Comparison of ENCODE assay signal across 18 cellular contexts in the genomic region with DNA sequence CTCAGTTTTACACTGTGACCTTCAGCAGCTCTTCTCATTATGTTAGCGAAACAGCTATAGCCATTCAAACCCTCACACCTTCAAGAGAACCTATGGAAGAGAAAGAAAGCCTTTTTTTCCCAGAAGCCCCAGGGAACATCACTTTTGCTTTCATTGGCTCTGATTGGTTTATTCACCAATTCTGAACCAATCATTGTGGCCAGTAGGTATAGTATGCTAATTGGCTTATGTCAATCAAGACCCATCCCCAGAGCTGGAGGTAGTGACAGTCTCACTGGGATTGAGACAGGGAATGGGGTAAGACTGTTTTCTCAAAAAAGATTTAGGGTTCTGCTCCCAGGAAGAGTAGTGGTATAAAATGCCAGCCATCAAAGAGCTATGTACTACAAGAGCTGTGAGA.
DNase-seq lines count a peak whose midpoint lies in the region; TF ChIP-seq lines count a peak whose summit lies in the region.
"Had no signal": no experiment of that assay in that cellular context is flagged by ENCODE, and none has a peak within 500 bp of the region (broad histone marks: within the 10 kb centered on the region; RNA-seq: fewer than 3 reads in every experiment).

No MANE protein-coding gene starts in this region.

- no peaks in the 10 kb centered on the region for H3K9me3 Mint-ChIP-seq in nephron progenitor cell
- H3K9me3 Mint-ChIP-seq: CD8-positive, alpha-beta memory T cell had no signal

- peak overlapping the region; percentile 21 for H3K27ac Mint-ChIP-seq in nephron progenitor cell
- H3K27ac Mint-ChIP-seq: CD8-positive, alpha-beta memory T cell had no signal

- H3K36me3 Mint-ChIP-seq in nephron progenitor cell (ENCODE audit: low read depth), result peaks cover 61% of the 10 kb centered on the region

- H3K27me3 Mint-ChIP-seq in nephron progenitor cell (ENCODE audit: low read depth, poor library complexity), result no peaks in the 10 kb centered on the region
- H3K27me3 Mint-ChIP-seq: CD8-positive, alpha-beta memory T cell had no signal

- no peaks in the 10 kb centered on the region; the same call in 1 of the 2 replicates for H3K36me3 ChIP-seq in H7 (replicated peaks; ENCODE audit: control insufficient read depth, insufficient read depth, low read length)

- in situ Hi-C loops in SK-MEL-5 (cut with HindIII; ENCODE audit: low pct_unique_long_range_greater_than_20kb, low sequenced_read_pairs), result no loop called here

- no peak for TF ChIP-seq CTCF in nephron progenitor cell (IDR thresholded peaks at IDR 0.05)

- no peaks in the 10 kb centered on the region for H3K4me1 Mint-ChIP-seq in nephron progenitor cell
- H3K4me1 Mint-ChIP-seq: CD8-positive, alpha-beta memory T cell had no signal

- H3K27me3 ChIP-seq in H7 (ENCODE audit: control insufficient read depth, insufficient read depth, low read length), result no peaks in the 10 kb centered on the region
- H3K27me3 ChIP-seq: BLaER1 had no signal

- no peak overlapping the region for H3K4me3 Mint-ChIP-seq in nephron progenitor cell
- H3K4me3 Mint-ChIP-seq: CD8-positive, alpha-beta memory T cell had no signal

- DNase-seq in NCI-H82 (lab: John Stamatoyannopoulos, UW) (peak; percentile 27), NCI-H82 treated with DMSO at 0.1 percent for 48 hours (lab: John Stamatoyannopoulos, UW; ENCODE audit: unreplicated experiment) (no peak), H7 (peak; percentile 26), SK-MEL-5 (ENCODE audit: low read depth, low spot score) (peak; percentile 17), nephron progenitor cell (no peak), iPS-NIHi11 (ENCODE audit: low spot score) (no peak), HT-29 (ENCODE audit: low spot score) (no peak)
- DNase-seq in activated effector memory CD4-positive, alpha-beta T cell treated with anti-CD3 and anti-CD28 coated beads, Interleukin-2, amount 50 U/mL, for 16 hours, result no peak
- DNase-seq: 8988T; AML-193; Caco-2; CD8-positive, alpha-beta memory T cell; DMS 273 treated with DMSO at 0.1 percent for 48 hours; DMS79 treated with DMSO at 0.1 percent for 48 hours; EL; GOT3; HCEC 1CT had no signal

- no peak overlapping the region for H3K4me3 ChIP-seq in H7 (ENCODE audit: insufficient read depth, low read depth, low read length)
- H3K4me3 ChIP-seq: BLaER1 had no signal

Comparison
In these comparisons a context has a peak if more than half of its experiments do, and no peak if none do; other contexts are left out.
1. DNase-seq: peak in NCI-H82 (single experiment), H7 (single experiment) and SK-MEL-5 (single experiment); none in NCI-H82 treated with DMSO at 0.1 percent for 48 hours (single experiment), nephron progenitor cell (single experiment), activated effector memory CD4-positive, alpha-beta T cell treated with anti-CD3 and anti-CD28 coated beads, Interleukin-2, amount 50 U/mL, for 16 hours (single experiment), iPS-NIHi11 (single experiment) and HT-29 (single experiment).